16 cellular contexts compared by ENCODE assay signal in the genomic region with DNA sequence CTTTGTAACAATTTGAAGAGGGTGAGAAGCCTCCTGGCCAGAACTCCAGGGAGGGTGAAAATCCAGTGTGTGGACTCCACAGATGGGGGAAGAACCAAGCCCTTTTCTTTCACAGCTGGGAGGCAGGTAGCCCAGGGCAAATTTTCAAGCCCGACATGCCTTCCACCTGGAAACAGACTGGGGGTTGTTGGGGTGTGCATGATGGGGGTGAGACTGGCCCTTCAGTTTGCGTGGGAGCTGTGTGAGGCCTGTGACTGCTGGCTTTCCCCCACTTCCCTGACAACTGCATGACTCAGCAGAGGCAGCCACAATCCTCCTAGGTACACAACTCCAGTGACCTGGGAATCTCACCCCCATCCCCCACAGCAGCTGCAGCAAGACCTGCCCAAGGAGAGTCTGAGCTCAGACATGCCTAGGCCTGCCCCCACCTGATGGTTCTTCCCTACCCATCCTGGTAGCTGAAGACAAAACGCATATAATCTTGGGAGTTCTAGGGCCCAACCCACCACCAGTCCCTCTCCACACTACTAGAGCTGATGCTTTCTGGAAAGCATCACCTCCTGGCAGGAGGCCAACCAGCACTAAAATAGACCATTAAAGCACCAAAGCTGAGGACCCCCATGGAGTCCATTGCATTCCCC.
DNase-seq lines count a peak whose midpoint lies in the region; ATAC-seq and TF ChIP-seq lines count a peak whose summit lies in the region.
"Had no signal": no experiment of that assay in that cellular context is flagged by ENCODE, and none has a peak within 500 bp of the region (broad histone marks: within the 10 kb centered on the region; RNA-seq: fewer than 3 reads in every experiment).

No MANE protein-coding gene starts in this region.

- in situ Hi-C loops in KBM-7 (cut with MboI; ENCODE audit: low pct_unique_long_range_greater_than_20kb, low sequenced_read_pairs) (no loop called here), astrocyte of the spinal cord (cut with HindIII; ENCODE audit: low sequenced_read_pairs) (no loop called here)

- H3K4me3 Mint-ChIP-seq in nephron progenitor cell = no peak overlapping the region
- H3K4me3 Mint-ChIP-seq: activated B cell treated with CpG ODN at 0.5 μM for 24 hours; activated CD8-positive, alpha-beta memory T cell treated with anti-CD3 and anti-CD28 coated beads, Interleukin-2, amount 10 ng/mL, durations not matched to agents 7 days and 5 days; CD4-positive, alpha-beta memory T cell; neural crest cell had no signal

- H3K36me3 Mint-ChIP-seq in nephron progenitor cell (ENCODE audit: low read depth) = no peaks in the 10 kb centered on the region
- H3K36me3 Mint-ChIP-seq: activated CD8-positive, alpha-beta memory T cell treated with anti-CD3 and anti-CD28 coated beads, Interleukin-2, amount 10 ng/mL, durations not matched to agents 7 days and 5 days; CD4-positive, alpha-beta memory T cell had no signal

- peaks cover 9% of the 10 kb centered on the region for H3K4me1 Mint-ChIP-seq in nephron progenitor cell
- H3K4me1 Mint-ChIP-seq: activated B cell treated with CpG ODN at 0.5 μM for 24 hours; activated CD8-positive, alpha-beta memory T cell treated with anti-CD3 and anti-CD28 coated beads, Interleukin-2, amount 10 ng/mL, durations not matched to agents 7 days and 5 days; neural crest cell had no signal

- DNase-seq in NCI-H2107 treated with DMSO at 0.1 percent for 48 hours (lab: John Stamatoyannopoulos, UW; ENCODE audit: unreplicated experiment) (peak; percentile 7), NCI-H2107 (lab: John Stamatoyannopoulos, UW) (no peak), KBM-7 (peak; percentile 39), astrocyte of the spinal cord (ENCODE audit: low read depth, low spot score) (peak; percentile 11), nephron progenitor cell (no peak)
- DNase-seq: activated B cell treated with CpG ODN at 0.5 μM for 24 hours; activated CD8-positive, alpha-beta memory T cell treated with anti-CD3 and anti-CD28 coated beads, Interleukin-2, amount 10 ng/mL, durations not matched to agents 7 days and 5 days; CD4-positive, alpha-beta memory T cell; MG63; NCI-H446; stimulated activated CD4-positive, alpha-beta T cell treated with anti-CD3 and anti-CD28 coated beads, Interleukin-1b, Interleukin-23, amount 100 ng/mL, for 48 hours had no signal

- H3K9me3 Mint-ChIP-seq in nephron progenitor cell = no peaks in the 10 kb centered on the region

- H3K4me3 ChIP-seq in astrocyte of the spinal cord (ENCODE audit: low read depth, low read length) = no peak overlapping the region
- H3K4me3 ChIP-seq: MG63, right atrium auricular region had no signal

- no peak for TF ChIP-seq CTCF in astrocyte of the spinal cord (IDR thresholded peaks at IDR 0.05; ENCODE audit: low read depth, low read length)
- no peak for TF ChIP-seq CTCF in nephron progenitor cell (IDR thresholded peaks at IDR 0.05)

- ATAC-seq in HG02763 (IDR thresholded peaks at IDR 0.05; ENCODE audit: unreplicated experiment) = no peak
- ATAC-seq in HG02970 (IDR thresholded peaks at IDR 0.05; ENCODE audit: low FRiP score, unreplicated experiment) = no peak
- no peak for ATAC-seq in GM19035 (IDR thresholded peaks at IDR 0.05; ENCODE audit: unreplicated experiment)
- ATAC-seq: activated CD8-positive, alpha-beta memory T cell treated with anti-CD3 and anti-CD28 coated beads, Interleukin-2, amount 10 ng/mL, durations not matched to agents 7 days and 5 days had no signal

- H3K27me3 Mint-ChIP-seq in nephron progenitor cell (ENCODE audit: low read depth, poor library complexity) = peaks cover 6% of the 10 kb centered on the region
- H3K27me3 Mint-ChIP-seq: activated B cell treated with CpG ODN at 0.5 μM for 24 hours; activated CD8-positive, alpha-beta memory T cell treated with anti-CD3 and anti-CD28 coated beads, Interleukin-2, amount 10 ng/mL, durations not matched to agents 7 days and 5 days had no signal

- H3K27ac Mint-ChIP-seq in nephron progenitor cell = peak overlapping the region; percentile 63
- H3K27ac Mint-ChIP-seq: activated B cell treated with CpG ODN at 0.5 μM for 24 hours; activated CD8-positive, alpha-beta memory T cell treated with anti-CD3 and anti-CD28 coated beads, Interleukin-2, amount 10 ng/mL, durations not matched to agents 7 days and 5 days; CD4-positive, alpha-beta memory T cell had no signal

Comparison
In these comparisons a context has a peak if more than half of its experiments do, and no peak if none do; other contexts are left out.
1. DNase-seq: peak in NCI-H2107 treated with DMSO at 0.1 percent for 48 hours (single experiment), KBM-7 (single experiment) and astrocyte of the spinal cord (single experiment); none in NCI-H2107 (single experiment) and nephron progenitor cell (single experiment).